ENCODE assay signal across 30 cellular contexts in genomic region chr14:21398901-21399300, GRCh38.
"Had no signal": no experiment of that assay in that cellular context is flagged by ENCODE, and none has a peak within 500 bp of the region (broad histone marks: within the 10 kb centered on the region; RNA-seq: fewer than 3 reads in every experiment).

No MANE protein-coding gene starts in this region.

- H3K9me3 Mint-ChIP-seq: activated CD4-positive, alpha-beta memory T cell treated with anti-CD3 and anti-CD28 coated beads, Interleukin-2, amount 10 ng/mL, durations not matched to agents 7 days and 5 days; activated CD4-positive, alpha-beta T cell treated with anti-CD3 and anti-CD28 coated beads, Interleukin-2, amount 10 ng/mL, durations not matched to agents 7 days and 5 days; activated T-helper 1 cell treated with anti-CD3 and anti-CD28 coated beads, Interleukin-12 subunit alpha, Interleukin-12 subunit beta, Interleukin-2, Interleukin-4 antibody, amounts not matched to agents 30 ng/mL and 10 ng/mL and 1 ng/mL, durations not matched to agents 14 hours and 24 hours and 36 hours; activated T-helper 2 cell treated with anti-CD3 and anti-CD28 coated beads, Interferon-gamma antibody, Interleukin-2, Interleukin-4, amounts not matched to agents 10 μg/mL and 5 μg/mL and 100 μg/mL, durations not matched to agents 14 hours and 24 hours and 36 hours; brain; WTC11 had no signal

- H3K4me1 ChIP-seq: ascending aorta, breast epithelium, esophagus squamous epithelium, gastroesophageal sphincter, heart right ventricle had no signal

- H3K27ac ChIP-seq: ascending aorta, breast epithelium, cardiac muscle cell, epithelial cell of prostate, esophagus squamous epithelium, gastroesophageal sphincter, heart right ventricle had no signal

- ATAC-seq: activated CD8-positive, alpha-beta memory T cell treated with anti-CD3 and anti-CD28 coated beads, Interleukin-2, amount 10 ng/mL, durations not matched to agents 7 days and 5 days; gastroesophageal sphincter; heart right ventricle; WTC11 had no signal

- H3K27me3 ChIP-seq: ascending aorta, breast epithelium, cardiac muscle cell, esophagus squamous epithelium, gastroesophageal sphincter, heart right ventricle had no signal

- H3K4me1 Mint-ChIP-seq: activated CD4-positive, alpha-beta memory T cell treated with anti-CD3 and anti-CD28 coated beads, Interleukin-2, amount 10 ng/mL, durations not matched to agents 7 days and 5 days; activated CD4-positive, alpha-beta T cell treated with anti-CD3 and anti-CD28 coated beads, Interleukin-2, amount 10 ng/mL, durations not matched to agents 7 days and 5 days; activated CD8-positive, alpha-beta memory T cell treated with anti-CD3 and anti-CD28 coated beads, Interleukin-2, amount 10 ng/mL, durations not matched to agents 7 days and 5 days; brain; WTC11 had no signal

- H3K4me3 ChIP-seq: ascending aorta, breast epithelium, cardiac muscle cell, esophagus squamous epithelium, gastroesophageal sphincter, heart right ventricle had no signal

- DNase-seq: activated CD4-positive, alpha-beta memory T cell treated with anti-CD3 and anti-CD28 coated beads, Interleukin-2, amount 10 ng/mL, durations not matched to agents 7 days and 5 days; activated CD4-positive, alpha-beta T cell treated with anti-CD3 and anti-CD28 coated beads for 1 hour; activated CD4-positive, alpha-beta T cell treated with anti-CD3 and anti-CD28 coated beads for 4 hours; activated CD4-positive, alpha-beta T cell treated with anti-CD3 and anti-CD28 coated beads, Interleukin-2, amount 10 ng/mL, durations not matched to agents 7 days and 5 days; activated CD4-positive, alpha-beta T cell treated with anti-CD3 and anti-CD28 coated beads, Interleukin-2, amount 50 U/mL, for 4 hours; activated CD8-positive, alpha-beta memory T cell treated with anti-CD3 and anti-CD28 coated beads, Interleukin-2, amount 10 ng/mL, durations not matched to agents 7 days and 5 days; activated CD8-positive, alpha-beta memory T cell treated with anti-CD3 and anti-CD28 coated beads, Interleukin-2, amount 50 U/mL, for 4 hours; activated effector memory CD4-positive, alpha-beta T cell treated with anti-CD3 and anti-CD28 coated beads, Interleukin-2, amount 50 U/mL, for 16 hours; activated naive CD4-positive, alpha-beta T cell treated with anti-CD3 and anti-CD28 coated beads, Interleukin-2, amount 50 U/mL, for 16 hours; activated T-cell treated with anti-CD3 and anti-CD28 coated beads, Interleukin-2, amount 50 U/mL, for 1 hour; activated T-cell treated with anti-CD3 and anti-CD28 coated beads, Interleukin-2, amount 50 U/mL, for 48 hours; central memory CD4-positive, alpha-beta T cell; effector CD8-positive, alpha-beta T cell; esophagus squamous epithelium; foreskin melanocyte; heart right ventricle; T-helper 2 cell had no signal

- FAIRE-seq: colon, endometrium, endothelial cell of umbilical vein had no signal

- H3K4me3 Mint-ChIP-seq: activated CD4-positive, alpha-beta memory T cell treated with anti-CD3 and anti-CD28 coated beads, Interleukin-2, amount 10 ng/mL, durations not matched to agents 7 days and 5 days; activated CD4-positive, alpha-beta T cell treated with anti-CD3 and anti-CD28 coated beads, Interleukin-2, amount 10 ng/mL, durations not matched to agents 7 days and 5 days; activated CD8-positive, alpha-beta memory T cell treated with anti-CD3 and anti-CD28 coated beads, Interleukin-2, amount 10 ng/mL, durations not matched to agents 7 days and 5 days; activated naive CD8-positive, alpha-beta T cell; activated T-helper 1 cell treated with anti-CD3 and anti-CD28 coated beads, Interleukin-12 subunit alpha, Interleukin-12 subunit beta, Interleukin-2, Interleukin-4 antibody, amounts not matched to agents 30 ng/mL and 10 ng/mL and 1 ng/mL, durations not matched to agents 14 hours and 24 hours and 36 hours; brain; WTC11 had no signal

- H3K27ac Mint-ChIP-seq: activated CD4-positive, alpha-beta memory T cell treated with anti-CD3 and anti-CD28 coated beads, Interleukin-2, amount 10 ng/mL, durations not matched to agents 7 days and 5 days; activated CD4-positive, alpha-beta T cell treated with anti-CD3 and anti-CD28 coated beads, Interleukin-2, amount 10 ng/mL, durations not matched to agents 7 days and 5 days; activated CD8-positive, alpha-beta memory T cell treated with anti-CD3 and anti-CD28 coated beads, Interleukin-2, amount 10 ng/mL, durations not matched to agents 7 days and 5 days; activated naive CD8-positive, alpha-beta T cell; activated T-helper 1 cell treated with anti-CD3 and anti-CD28 coated beads, Interleukin-12 subunit alpha, Interleukin-12 subunit beta, Interleukin-2, Interleukin-4 antibody, amounts not matched to agents 30 ng/mL and 10 ng/mL and 1 ng/mL, durations not matched to agents 14 hours and 24 hours and 36 hours; activated T-helper 2 cell treated with anti-CD3 and anti-CD28 coated beads, Interferon-gamma antibody, Interleukin-2, Interleukin-4, amounts not matched to agents 10 μg/mL and 5 μg/mL and 100 μg/mL, durations not matched to agents 14 hours and 24 hours and 36 hours; brain; WTC11 had no signal

- H3K27me3 Mint-ChIP-seq: activated CD4-positive, alpha-beta memory T cell treated with anti-CD3 and anti-CD28 coated beads, Interleukin-2, amount 10 ng/mL, durations not matched to agents 7 days and 5 days; activated CD4-positive, alpha-beta T cell treated with anti-CD3 and anti-CD28 coated beads, Interleukin-2, amount 10 ng/mL, durations not matched to agents 7 days and 5 days; activated CD8-positive, alpha-beta memory T cell treated with anti-CD3 and anti-CD28 coated beads, Interleukin-2, amount 10 ng/mL, durations not matched to agents 7 days and 5 days; activated naive CD8-positive, alpha-beta T cell; brain had no signal

- H3K9me3 ChIP-seq: ascending aorta, breast epithelium, esophagus squamous epithelium, gastroesophageal sphincter, heart right ventricle had no signal
